10 cellular contexts compared by ENCODE assay signal in the genomic region with DNA sequence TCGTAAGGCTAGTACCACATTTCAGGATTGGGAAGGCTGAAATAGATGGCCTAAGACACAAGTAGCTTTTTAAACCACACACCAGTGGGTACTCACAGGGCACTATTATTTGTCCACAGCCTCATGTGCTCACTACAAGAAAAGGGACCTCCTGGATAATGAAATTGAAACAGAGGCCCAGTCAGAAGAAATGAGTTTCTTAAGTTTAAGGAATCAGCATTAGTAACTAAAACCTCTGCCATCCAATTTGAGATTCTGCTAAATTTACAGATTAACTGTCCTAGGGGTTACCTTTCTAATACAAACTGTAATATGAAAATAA. TPM values are rescaled to one million over a fixed set of nuclear protein-coding genes. Genes with fewer than 3 reads are reported as not detected.
DNase-seq lines count a peak whose midpoint lies in the region; ATAC-seq and TF ChIP-seq lines count a peak whose summit lies in the region.
"Had no signal": no experiment of that assay in that cellular context is flagged by ENCODE, and none has a peak within 500 bp of the region (broad histone marks: within the 10 kb centered on the region; RNA-seq: fewer than 3 reads in every experiment).

No MANE protein-coding gene starts in this region.

- POLR2A ChIA-PET in activated CD4-positive, alpha-beta T cell treated with anti-CD3 and anti-CD28 coated beads for 36 hours (lab: Charles Lee) = interaction anchor here (0.6 kb wide), 1 partner anchor 18 kb away, joined by 3 read pairs; no protein-coding TSS in a partner anchor
- POLR2A ChIA-PET in WTC11 (lab: Charles Lee) = no interaction called here

- CTCF ChIA-PET in activated CD4-positive, alpha-beta T cell treated with anti-CD3 and anti-CD28 coated beads for 36 hours (lab: Charles Lee) = interaction anchor here (0.7 to 1.6 kb wide), 6 partner anchors 14 to 1554 kb away, joined by 3 to 6 read pairs (median 3); no protein-coding TSS in a partner anchor
- CTCF ChIA-PET in WTC11 (lab: Charles Lee) = interaction anchor here (1.0 to 3.8 kb wide), 4 partner anchors 12 to 52 kb away, joined by 3 to 43 read pairs (median 20); no protein-coding TSS in a partner anchor

- ATAC-seq in activated CD4-positive, alpha-beta T cell treated with anti-CD3 and anti-CD28 coated beads for 36 hours = no peak
- no peak for ATAC-seq in WTC11
- no peak for ATAC-seq in stimulated activated memory B cell treated with anti-CD40 and anti-IgM and Interleukin-4, amounts not matched to agents 10 μg/mL and 1 μg/mL and 100 μg/mL, for 72 hours
- no peak for ATAC-seq in HG02852 (IDR thresholded peaks at IDR 0.05; ENCODE audit: unreplicated experiment)

- H3K36me3 Mint-ChIP-seq in activated CD4-positive, alpha-beta T cell treated with anti-CD3 and anti-CD28 coated beads for 36 hours (ENCODE audit: low read depth) = peaks cover 12% of the 10 kb centered on the region
- H3K36me3 Mint-ChIP-seq in WTC11 (peaks cover 6% of the 10 kb centered on the region), glutamatergic neuron (ENCODE audit: unreplicated experiment) (no peaks in the 10 kb centered on the region)
- peaks cover 7% of the 10 kb centered on the region for H3K36me3 Mint-ChIP-seq in stimulated activated memory B cell treated with anti-CD40 and anti-IgM and Interleukin-4, amounts not matched to agents 10 μg/mL and 1 μg/mL and 100 μg/mL, for 72 hours

- peaks cover 2% of the 10 kb centered on the region for H3K27me3 Mint-ChIP-seq in activated CD4-positive, alpha-beta T cell treated with anti-CD3 and anti-CD28 coated beads for 36 hours
- peaks cover 9% of the 10 kb centered on the region for H3K27me3 Mint-ChIP-seq in WTC11 (ENCODE audit: low read depth)
- H3K27me3 Mint-ChIP-seq in glutamatergic neuron (ENCODE audit: unreplicated experiment) = peaks cover 15% of the 10 kb centered on the region
- H3K27me3 Mint-ChIP-seq in stimulated activated memory B cell treated with anti-CD40 and anti-IgM and Interleukin-4, amounts not matched to agents 10 μg/mL and 1 μg/mL and 100 μg/mL, for 72 hours = no peaks in the 10 kb centered on the region

- TF ChIP-seq CTCF in WTC11 (IDR thresholded peaks at IDR 0.05) (no peak), glutamatergic neuron (IDR thresholded peaks at IDR 0.05; ENCODE audit: partially characterized antibody, unreplicated experiment) (no peak)

- DNase-seq in activated CD4-positive, alpha-beta T cell treated with anti-CD3 and anti-CD28 coated beads for 36 hours = no peak
- DNase-seq in activated CD4-positive, alpha-beta T cell treated with anti-CD3 and anti-CD28 coated beads, Interleukin-2, amount 50 U/mL, for 48 hours = no peak
- no peak for DNase-seq in WTC11 (ENCODE audit: low spot score)
- no peak for DNase-seq in glutamatergic neuron
- DNase-seq in D341Med (ENCODE audit: low spot score) = no peak
- no peak for DNase-seq in activated effector memory CD4-positive, alpha-beta T cell treated with anti-CD3 and anti-CD28 coated beads, Interleukin-2, amount 50 U/mL, for 16 hours
- DNase-seq: NCI-H1092 treated with DMSO at 0.1 percent for 48 hours, SHP77 treated with DMSO at 0.1 percent for 48 hours had no signal

- H3K4me3 Mint-ChIP-seq in activated CD4-positive, alpha-beta T cell treated with anti-CD3 and anti-CD28 coated beads for 36 hours = peak overlapping the region; percentile 95
- peak overlapping the region; percentile 90 for H3K4me3 Mint-ChIP-seq in WTC11
- H3K4me3 Mint-ChIP-seq in glutamatergic neuron (ENCODE audit: unreplicated experiment) = peak overlapping the region; percentile 94
- H3K4me3 Mint-ChIP-seq in stimulated activated memory B cell treated with anti-CD40 and anti-IgM and Interleukin-4, amounts not matched to agents 10 μg/mL and 1 μg/mL and 100 μg/mL, for 72 hours = peak overlapping the region; percentile 64

- H3K9me3 Mint-ChIP-seq in activated CD4-positive, alpha-beta T cell treated with anti-CD3 and anti-CD28 coated beads for 36 hours (ENCODE audit: low read depth) = no peaks in the 10 kb centered on the region
- H3K9me3 Mint-ChIP-seq in WTC11 (no peaks in the 10 kb centered on the region), glutamatergic neuron (ENCODE audit: unreplicated experiment) (peaks cover 17% of the 10 kb centered on the region)
- no peaks in the 10 kb centered on the region for H3K9me3 Mint-ChIP-seq in stimulated activated memory B cell treated with anti-CD40 and anti-IgM and Interleukin-4, amounts not matched to agents 10 μg/mL and 1 μg/mL and 100 μg/mL, for 72 hours

- H3K27ac Mint-ChIP-seq in activated CD4-positive, alpha-beta T cell treated with anti-CD3 and anti-CD28 coated beads for 36 hours = peak overlapping the region; percentile 94
- peak overlapping the region; percentile 92 for H3K27ac Mint-ChIP-seq in WTC11
- H3K27ac Mint-ChIP-seq in glutamatergic neuron (ENCODE audit: unreplicated experiment) = peak overlapping the region; percentile 85
- peak overlapping the region; percentile 93 for H3K27ac Mint-ChIP-seq in stimulated activated memory B cell treated with anti-CD40 and anti-IgM and Interleukin-4, amounts not matched to agents 10 μg/mL and 1 μg/mL and 100 μg/mL, for 72 hours

- H3K4me1 Mint-ChIP-seq in activated CD4-positive, alpha-beta T cell treated with anti-CD3 and anti-CD28 coated beads for 36 hours = peaks cover 66% of the 10 kb centered on the region
- H3K4me1 Mint-ChIP-seq in WTC11 = peaks cover 71% of the 10 kb centered on the region
- H3K4me1 Mint-ChIP-seq in glutamatergic neuron (ENCODE audit: low read depth, unreplicated experiment) = peaks cover 53% of the 10 kb centered on the region
- H3K4me1 Mint-ChIP-seq in stimulated activated memory B cell treated with anti-CD40 and anti-IgM and Interleukin-4, amounts not matched to agents 10 μg/mL and 1 μg/mL and 100 μg/mL, for 72 hours = peaks cover 68% of the 10 kb centered on the region

- intact Hi-C loops in activated CD4-positive, alpha-beta T cell treated with anti-CD3 and anti-CD28 coated beads for 36 hours (cut with DNase I, micrococcal nuclease) = loop anchor here (2.0 to 10.0 kb wide), 7 partner anchors 24 to 1984 kb away; a partner anchor contains a TSS

TF ChIP-seq in WTC11, 78 proteins besides CTCF, POLR2A, EP300 and RAD21:
- TF ChIP-seq, protein P1, sequence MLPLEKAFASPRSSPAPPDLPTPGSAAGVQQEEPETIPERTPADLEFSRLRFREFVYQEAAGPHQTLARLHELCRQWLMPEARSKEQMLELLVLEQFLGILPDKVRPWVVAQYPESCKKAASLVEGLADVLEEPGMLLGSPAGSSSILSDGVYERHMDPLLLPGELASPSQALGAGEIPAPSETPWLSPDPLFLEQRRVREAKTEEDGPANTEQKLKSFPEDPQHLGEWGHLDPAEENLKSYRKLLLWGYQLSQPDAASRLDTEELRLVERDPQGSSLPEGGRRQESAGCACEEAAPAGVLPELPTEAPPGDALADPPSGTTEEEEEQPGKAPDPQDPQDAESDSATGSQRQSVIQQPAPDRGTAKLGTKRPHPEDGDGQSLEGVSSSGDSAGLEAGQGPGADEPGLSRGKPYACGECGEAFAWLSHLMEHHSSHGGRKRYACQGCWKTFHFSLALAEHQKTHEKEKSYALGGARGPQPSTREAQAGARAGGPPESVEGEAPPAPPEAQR (CRISPR knock-in tag; IDR thresholded peaks at IDR 0.05) = no peak
- no peak for TF ChIP-seq CREM (CRISPR knock-in tag; IDR thresholded peaks at IDR 0.05)
- no peak for TF ChIP-seq HMGA2 (CRISPR knock-in tag; IDR thresholded peaks at IDR 0.05)
- TF ChIP-seq, protein P2, sequence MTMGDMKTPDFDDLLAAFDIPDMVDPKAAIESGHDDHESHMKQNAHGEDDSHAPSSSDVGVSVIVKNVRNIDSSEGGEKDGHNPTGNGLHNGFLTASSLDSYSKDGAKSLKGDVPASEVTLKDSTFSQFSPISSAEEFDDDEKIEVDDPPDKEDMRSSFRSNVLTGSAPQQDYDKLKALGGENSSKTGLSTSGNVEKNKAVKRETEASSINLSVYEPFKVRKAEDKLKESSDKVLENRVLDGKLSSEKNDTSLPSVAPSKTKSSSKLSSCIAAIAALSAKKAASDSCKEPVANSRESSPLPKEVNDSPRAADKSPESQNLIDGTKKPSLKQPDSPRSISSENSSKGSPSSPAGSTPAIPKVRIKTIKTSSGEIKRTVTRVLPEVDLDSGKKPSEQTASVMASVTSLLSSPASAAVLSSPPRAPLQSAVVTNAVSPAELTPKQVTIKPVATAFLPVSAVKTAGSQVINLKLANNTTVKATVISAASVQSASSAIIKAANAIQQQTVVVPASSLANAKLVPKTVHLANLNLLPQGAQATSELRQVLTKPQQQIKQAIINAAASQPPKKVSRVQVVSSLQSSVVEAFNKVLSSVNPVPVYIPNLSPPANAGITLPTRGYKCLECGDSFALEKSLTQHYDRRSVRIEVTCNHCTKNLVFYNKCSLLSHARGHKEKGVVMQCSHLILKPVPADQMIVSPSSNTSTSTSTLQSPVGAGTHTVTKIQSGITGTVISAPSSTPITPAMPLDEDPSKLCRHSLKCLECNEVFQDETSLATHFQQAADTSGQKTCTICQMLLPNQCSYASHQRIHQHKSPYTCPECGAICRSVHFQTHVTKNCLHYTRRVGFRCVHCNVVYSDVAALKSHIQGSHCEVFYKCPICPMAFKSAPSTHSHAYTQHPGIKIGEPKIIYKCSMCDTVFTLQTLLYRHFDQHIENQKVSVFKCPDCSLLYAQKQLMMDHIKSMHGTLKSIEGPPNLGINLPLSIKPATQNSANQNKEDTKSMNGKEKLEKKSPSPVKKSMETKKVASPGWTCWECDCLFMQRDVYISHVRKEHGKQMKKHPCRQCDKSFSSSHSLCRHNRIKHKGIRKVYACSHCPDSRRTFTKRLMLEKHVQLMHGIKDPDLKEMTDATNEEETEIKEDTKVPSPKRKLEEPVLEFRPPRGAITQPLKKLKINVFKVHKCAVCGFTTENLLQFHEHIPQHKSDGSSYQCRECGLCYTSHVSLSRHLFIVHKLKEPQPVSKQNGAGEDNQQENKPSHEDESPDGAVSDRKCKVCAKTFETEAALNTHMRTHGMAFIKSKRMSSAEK (CRISPR knock-in tag; IDR thresholded peaks at IDR 0.05; ENCODE audit: borderline replicate concordance) = no peak
- no peak for TF ChIP-seq NFATC4 (CRISPR knock-in tag; IDR thresholded peaks at IDR 0.05)
- no peak for TF ChIP-seq SMAD4 (CRISPR knock-in tag; IDR thresholded peaks at IDR 0.05)
- TF ChIP-seq GTF2I (CRISPR knock-in tag; conservative IDR thresholded peaks at IDR 0.05) = no peak

RNA-seq across cellular contexts. Expression of a gene that starts 3.0 kb away (rescaled TPM):
- total RNA-seq in activated CD4-positive, alpha-beta T cell treated with anti-CD3 and anti-CD28 coated beads for 36 hours = 100 to 1,000 TPM; 165 to 198 TPM
- total RNA-seq in WTC11 (2021) (153 to 211 TPM (median 161 TPM) in 3 replicates), glutamatergic neuron (ENCODE audit: unreplicated experiment) (167 TPM)
